ENCODE assay signal across 23 cellular contexts in genomic region chr19:16814526-16815100, GRCh38. TPM values are rescaled to one million over a fixed set of nuclear protein-coding genes. Genes with fewer than 3 reads are reported as not detected.
DNase-seq lines count a peak whose midpoint lies in the region; ATAC-seq lines count a peak whose summit lies in the region.
"Had no signal": no experiment of that assay in that cellular context is flagged by ENCODE, and none has a peak within 500 bp of the region (broad histone marks: within the 10 kb centered on the region; RNA-seq: fewer than 3 reads in every experiment).

No MANE protein-coding gene starts in this region.

- H2AFZ ChIP-seq in mesenchymal stem cell (ENCODE audit: low read depth, low read length) = no peak overlapping the region
- H2AFZ ChIP-seq: PC-9 had no signal

- no peak overlapping the region for H3K27ac ChIP-seq in mesenchymal stem cell (ENCODE audit: low read length, poor library complexity, severe bottlenecking)
- H3K27ac ChIP-seq: 22Rv1, gastroesophageal sphincter, PC-9, prostate gland, SJCRH30, upper lobe of left lung had no signal

- H4K8ac ChIP-seq in mesenchymal stem cell (ENCODE audit: low read length) = no peak overlapping the region

- no peak overlapping the region for H3K4ac ChIP-seq in mesenchymal stem cell (ENCODE audit: low read depth in 1 of 2, low read length in 2 of 2)

- in situ Hi-C loops in ACHN (cut with HindIII; ENCODE audit: low pct_ligation_motif_present, low pct_unique_long_range_greater_than_20kb, low sequenced_read_pairs) = no loop called here

- H3K18ac ChIP-seq in mesenchymal stem cell (ENCODE audit: low read depth in 1 of 2, low read length in 2 of 2) = no peak overlapping the region

- H3K4me3 ChIP-seq in mesenchymal stem cell (ENCODE audit: insufficient read depth in 1 of 2, low read depth in 1 of 2, low read length in 2 of 2) = no peak overlapping the region
- H3K4me3 ChIP-seq: gastroesophageal sphincter, PC-9, prostate gland, SJCRH30, upper lobe of left lung had no signal

- H3K4me2 ChIP-seq in mesenchymal stem cell (ENCODE audit: low read length, poor library complexity, severe bottlenecking) = no peak overlapping the region
- H3K4me2 ChIP-seq: PC-9 had no signal

- no peak overlapping the region for H4K91ac ChIP-seq in mesenchymal stem cell (ENCODE audit: low read length)

- no peak overlapping the region for H2BK15ac ChIP-seq in mesenchymal stem cell (ENCODE audit: low read depth, poor library complexity, severe bottlenecking)

- H3K9ac ChIP-seq in mesenchymal stem cell (ENCODE audit: low read length) = no peak overlapping the region

- no peak overlapping the region for H2BK12ac ChIP-seq in mesenchymal stem cell (ENCODE audit: low read length in 2 of 2)

- no peak overlapping the region for H2BK120ac ChIP-seq in mesenchymal stem cell (ENCODE audit: low read depth, low read length)

- no peaks in the 10 kb centered on the region for H3K4me1 ChIP-seq in mesenchymal stem cell (ENCODE audit: control insufficient read depth, insufficient read depth, low read depth, low read length)
- H3K4me1 ChIP-seq: gastroesophageal sphincter, prostate gland, SJCRH30, upper lobe of left lung had no signal

- H3K36me3 ChIP-seq in mesenchymal stem cell (ENCODE audit: control insufficient read depth in 1 of 2, insufficient read depth in 2 of 2, low read depth in 1 of 2, low read length in 2 of 2) = no peaks in the 10 kb centered on the region
- H3K36me3 ChIP-seq: gastroesophageal sphincter, prostate gland, SJCRH30, upper lobe of left lung had no signal

- DNase-seq in DMS 273 (lab: John Stamatoyannopoulos, UW; ENCODE audit: unreplicated experiment) = peak; percentile 51
- no peak for DNase-seq in DMS 273 treated with DMSO at 0.1 percent for 48 hours (lab: John Stamatoyannopoulos, UW)
- DNase-seq in NCI-H2029 treated with DMSO at 0.1 percent for 48 hours (lab: John Stamatoyannopoulos, UW) = peak; percentile 72
- DNase-seq in dermis blood vessel endothelial cell = peak; percentile 26
- DNase-seq in mesenchymal stem cell = peak; percentile 57
- no peak for DNase-seq in ACHN
- no peak for DNase-seq in islet precursor cell
- DNase-seq: activated CD4-positive, alpha-beta memory T cell treated with anti-CD3 and anti-CD28 coated beads for 36 hours; activated naive CD4-positive, alpha-beta T cell; activated T-cell treated with anti-CD3 and anti-CD28 coated beads for 4 hours; HCEC 1CT; PC-9; small intestine; stimulated activated CD4-positive, alpha-beta T cell treated with anti-CD3 and anti-CD28 coated beads, Interleukin-4, amount 100 ng/mL, for 1 hour; T-helper 17 cell; upper lobe of left lung had no signal

- no peak for ATAC-seq in esophagus mucosa
- ATAC-seq: gastroesophageal sphincter, HepG2, left lobe of liver, T-helper 17 cell had no signal

- no peak overlapping the region for H2BK5ac ChIP-seq in mesenchymal stem cell (ENCODE audit: low read depth, low read length, poor library complexity, severe bottlenecking)

- no peaks in the 10 kb centered on the region for H3K27me3 ChIP-seq in mesenchymal stem cell (ENCODE audit: control insufficient read depth in 1 of 2, insufficient read depth in 1 of 2, low read length in 2 of 2)
- H3K27me3 ChIP-seq: gastroesophageal sphincter, SJCRH30, upper lobe of left lung had no signal

- WGBS in mesenchymal stem cell = no CpG with 5 or more reads among the region's 1 CpG

- no peak overlapping the region for H3K14ac ChIP-seq in mesenchymal stem cell (ENCODE audit: low read length in 2 of 2)

- H2AK5ac ChIP-seq in mesenchymal stem cell (ENCODE audit: low read length, severe bottlenecking) = no peak overlapping the region

- H3K79me1 ChIP-seq in mesenchymal stem cell (replicated peaks; ENCODE audit: low read length, poor library complexity, severe bottlenecking) = no peaks in the 10 kb centered on the region

- peaks cover 36% of the 10 kb centered on the region for H3K9me3 ChIP-seq in mesenchymal stem cell (ENCODE audit: control insufficient read depth, low read length)
- H3K9me3 ChIP-seq: prostate gland had no signal

- H3K23ac ChIP-seq in mesenchymal stem cell (ENCODE audit: low read length in 2 of 2) = no peak overlapping the region

RNA-seq across cellular contexts. Expression of gene SIN3B, which starts 14.6 kb away (rescaled TPM):
- total RNA-seq in dermis blood vessel endothelial cell = 38.5 and 43.0 TPM in 2 replicates
- 30.8 TPM for polyA plus RNA-seq in mesenchymal stem cell (2013, experiment 1 of 2)
- 28.0 TPM for polyA plus RNA-seq in mesenchymal stem cell (2013, experiment 2 of 2)
- 19.7 TPM for total RNA-seq in esophagus mucosa

Comparison
In these comparisons a context has a peak if more than half of its experiments do, and no peak if none do; other contexts are left out.
1. DNase-seq: peak in DMS 273 (single experiment), NCI-H2029 treated with DMSO at 0.1 percent for 48 hours (single experiment), dermis blood vessel endothelial cell (single experiment) and mesenchymal stem cell (single experiment); none in DMS 273 treated with DMSO at 0.1 percent for 48 hours (single experiment), ACHN (single experiment) and islet precursor cell (single experiment).